ENCODE assay signal across 24 cellular contexts in the genomic region with DNA sequence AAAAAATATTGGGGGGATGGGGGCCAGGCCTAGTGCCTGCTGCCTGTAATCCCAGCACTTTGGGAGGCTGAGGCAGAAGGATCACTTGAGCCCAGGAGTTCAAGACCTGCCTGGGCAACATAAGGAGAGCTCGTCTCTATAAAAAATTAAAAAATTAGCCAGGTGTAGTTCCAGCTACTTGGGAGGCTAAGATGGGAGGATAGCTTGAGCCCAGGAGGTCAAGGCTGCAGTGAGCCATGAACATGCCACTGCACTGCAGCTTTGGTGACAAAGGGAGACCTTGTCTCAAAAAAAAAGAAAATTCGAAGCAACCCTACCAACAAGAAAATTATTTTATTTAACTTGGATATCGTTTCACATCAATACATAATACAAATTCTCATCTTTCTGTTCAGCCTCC.
"Had no signal": no experiment of that assay in that cellular context is flagged by ENCODE, and none has a peak within 500 bp of the region (broad histone marks: within the 10 kb centered on the region; RNA-seq: fewer than 3 reads in every experiment).

No MANE protein-coding gene starts in this region.

- H3K9me3 Mint-ChIP-seq: activated CD4-positive, alpha-beta memory T cell treated with anti-CD3 and anti-CD28 coated beads for 36 hours; activated CD4-positive, alpha-beta T cell treated with anti-CD3 and anti-CD28 coated beads, Interleukin-2, amount 10 ng/mL, durations not matched to agents 24 days and 14 days; activated naive CD4-positive, alpha-beta T cell treated with anti-CD3 and anti-CD28 coated beads for 36 hours; activated T-cell treated with anti-CD3 and anti-CD28 coated beads, Interleukin-2, amount 50 U/mL, for 4 hours; T-helper 1 cell treated with Interleukin-12 subunit alpha and Interleukin-12 subunit beta and Interleukin-4 antibody, amounts not matched to agents 30 μg/mL and 1 μg/mL, for 36 hours had no signal

- H3K9me3 ChIP-seq: MG63 had no signal

- H3K4me3 ChIP-seq: cardiac muscle cell, MG63 had no signal

- H3K4me3 Mint-ChIP-seq: activated CD4-positive, alpha-beta memory T cell treated with anti-CD3 and anti-CD28 coated beads for 36 hours; activated CD4-positive, alpha-beta T cell treated with anti-CD3 and anti-CD28 coated beads, Interleukin-2, amount 10 ng/mL, durations not matched to agents 24 days and 14 days; activated naive CD4-positive, alpha-beta T cell treated with anti-CD3 and anti-CD28 coated beads for 36 hours; activated naive CD8-positive, alpha-beta T cell; activated T-cell treated with anti-CD3 and anti-CD28 coated beads, Interleukin-2, amount 50 U/mL, for 4 hours; T-helper 1 cell treated with Interleukin-12 subunit alpha and Interleukin-12 subunit beta and Interleukin-4 antibody, amounts not matched to agents 30 μg/mL and 1 μg/mL, for 36 hours had no signal

- H3K36me3 ChIP-seq: brain microvascular endothelial cell, cardiac muscle cell, MG63 had no signal

- H3K27ac Mint-ChIP-seq: activated CD4-positive, alpha-beta memory T cell treated with anti-CD3 and anti-CD28 coated beads for 36 hours; activated CD4-positive, alpha-beta T cell treated with anti-CD3 and anti-CD28 coated beads, Interleukin-2, amount 10 ng/mL, durations not matched to agents 24 days and 14 days; activated naive CD4-positive, alpha-beta T cell treated with anti-CD3 and anti-CD28 coated beads for 36 hours; T-helper 1 cell treated with Interleukin-12 subunit alpha and Interleukin-12 subunit beta and Interleukin-4 antibody, amounts not matched to agents 30 μg/mL and 1 μg/mL, for 36 hours had no signal

- DNase-seq: activated CD4-positive, alpha-beta memory T cell treated with anti-CD3 and anti-CD28 coated beads for 36 hours; activated CD4-positive, alpha-beta T cell treated with anti-CD3 and anti-CD28 coated beads, Interleukin-2, amount 10 ng/mL, durations not matched to agents 24 days and 14 days; activated CD4-positive, CD25-positive, alpha-beta regulatory T cell treated with anti-CD3 and anti-CD28 coated beads, Interleukin-2, amount 50 U/mL, for 72 hours; activated CD8-positive, alpha-beta memory T cell treated with anti-CD3 and anti-CD28 coated beads for 24 hours; activated gamma-delta T cell; activated naive CD4-positive, alpha-beta T cell treated with anti-CD3 and anti-CD28 coated beads for 36 hours; activated T-cell treated with anti-CD3 and anti-CD28 coated beads, Interleukin-2, amount 50 U/mL, for 4 hours; amygdala; brain microvascular endothelial cell; KG1; MG63; MV-4-11; NCI-H1092 treated with DMSO at 0.1 percent for 48 hours; NCI-H1436; NCI-H1694 treated with DMSO at 0.1 percent for 48 hours; NCI-H2029 treated with DMSO at 0.1 percent for 48 hours; NCI-H510A treated with DMSO at 0.1 percent for 48 hours; NCI-H69; NK-92 treated with Interleukin-12 subunit alpha and Interleukin-12 subunit beta, amount 100 ng/mL, for 24 hours; OCI-M1; SHP77 treated with DMSO at 0.1 percent for 48 hours had no signal

- H3K27ac ChIP-seq: brain microvascular endothelial cell, cardiac muscle cell had no signal

- H3K27me3 Mint-ChIP-seq: activated CD4-positive, alpha-beta memory T cell treated with anti-CD3 and anti-CD28 coated beads for 36 hours; activated naive CD8-positive, alpha-beta T cell had no signal

- H3K27me3 ChIP-seq: brain microvascular endothelial cell, cardiac muscle cell, MG63 had no signal

- ATAC-seq: activated T-cell treated with anti-CD3 and anti-CD28 coated beads, Interleukin-2, amount 50 U/mL, for 4 hours had no signal

- H3K36me3 Mint-ChIP-seq: activated CD4-positive, alpha-beta memory T cell treated with anti-CD3 and anti-CD28 coated beads for 36 hours; activated naive CD8-positive, alpha-beta T cell had no signal
